12 cellular contexts compared by ENCODE assay signal in genomic region chr7:147432068-147432467, GRCh38.
DNase-seq lines count a peak whose midpoint lies in the region; ATAC-seq, FAIRE-seq and TF ChIP-seq lines count a peak whose summit lies in the region.
"Had no signal": no experiment of that assay in that cellular context is flagged by ENCODE, and none has a peak within 500 bp of the region (broad histone marks: within the 10 kb centered on the region; RNA-seq: fewer than 3 reads in every experiment).

No MANE protein-coding gene starts in this region.

- H3K4me3 ChIP-seq in AG04449 (ENCODE audit: low read depth, low read length), result no peak overlapping the region
- H3K4me3 ChIP-seq in HFF-Myc (replicated peaks; ENCODE audit: low read depth, low read length), result no peak overlapping the region
- H3K4me3 ChIP-seq in kidney epithelial cell (ENCODE audit: low read depth, low read length), result no peak overlapping the region
- H3K4me3 ChIP-seq: lung had no signal

- DNase-seq in AG04449 (ENCODE audit: low read depth, low spot score), result peak; percentile 28
- DNase-seq in HFF-Myc (ENCODE audit: extremely low read depth, low read depth), result no peak
- peak; percentile 30 for DNase-seq in WTC11 (ENCODE audit: low spot score)
- DNase-seq in kidney epithelial cell (ENCODE audit: low read depth), result no peak
- DNase-seq in urothelium cell line (ENCODE audit: low spot score), result no peak
- DNase-seq in RKO (ENCODE audit: low spot score), result no peak
- no peak for DNase-seq in stimulated activated CD4-positive, alpha-beta T cell treated with anti-CD3 and anti-CD28 coated beads, Interleukin-15, amount 100 ng/mL, for 24 hours
- no peak for DNase-seq in GM13976 (ENCODE audit: low spot score)
- DNase-seq: DMS153, T-helper 1 cell had no signal

- peak; percentile 72 for TF ChIP-seq CTCF in AG04449 (IDR thresholded peaks at IDR 0.05; ENCODE audit: insufficient read depth, low read length, missing control alignments)
- TF ChIP-seq CTCF in HFF-Myc (IDR thresholded peaks at IDR 0.05; ENCODE audit: low read depth, low read length, missing control alignments), result peak; percentile 6
- no peak for TF ChIP-seq CTCF in WTC11 (IDR thresholded peaks at IDR 0.05)
- TF ChIP-seq CTCF in kidney epithelial cell (IDR thresholded peaks at IDR 0.05; ENCODE audit: insufficient read depth, low read length, poor library complexity, severe bottlenecking), result peak; percentile 27
- no peak for TF ChIP-seq CTCF in GM13976 (IDR thresholded peaks at IDR 0.05; ENCODE audit: borderline replicate concordance, control extremely low read depth, extremely low read depth, insufficient read depth, missing control alignments)

- no peak overlapping the region for H3K4me3 Mint-ChIP-seq in WTC11
- H3K4me3 Mint-ChIP-seq: activated T-helper 17 cell treated with anti-CD3 and anti-CD28 coated beads, Interleukin-2, amount 50 U/mL, for 72 hours had no signal

- H3K36me3 ChIP-seq in kidney epithelial cell (ENCODE audit: control insufficient read depth, insufficient read depth, low read length), result no peaks in the 10 kb centered on the region

- CTCF ChIA-PET in AG04449 (lab: Yijun Ruan, JAX) (interaction anchor here (0.6 to 3.8 kb wide), 25 partner anchors 9 to 1583 kb away, joined by 3 to 19 read pairs (median 4); no protein-coding TSS in a partner anchor), WTC11 (lab: Charles Lee) (interaction anchor here (0.6 to 1.7 kb wide), 21 partner anchors 10 to 810 kb away, joined by 3 to 27 read pairs (median 4); no protein-coding TSS in a partner anchor)

- H3K36me3 Mint-ChIP-seq in WTC11, result 0 out of 2 replicates have a peak, but pooled peaks cover 1% of the 10 kb centered on the region

- H3K27me3 Mint-ChIP-seq in WTC11 (ENCODE audit: low read depth), result peaks cover 79% of the 10 kb centered on the region
- H3K27me3 Mint-ChIP-seq: activated T-helper 17 cell treated with anti-CD3 and anti-CD28 coated beads, Interleukin-2, amount 50 U/mL, for 72 hours had no signal

- H3K4me1 Mint-ChIP-seq in WTC11, result no peaks in the 10 kb centered on the region
- H3K4me1 Mint-ChIP-seq: activated T-helper 17 cell treated with anti-CD3 and anti-CD28 coated beads, Interleukin-2, amount 50 U/mL, for 72 hours had no signal

- H3K9me3 Mint-ChIP-seq in WTC11, result peaks cover 4% of the 10 kb centered on the region

- no peak overlapping the region for H3K27ac Mint-ChIP-seq in WTC11
- H3K27ac Mint-ChIP-seq: activated T-helper 17 cell treated with anti-CD3 and anti-CD28 coated beads, Interleukin-2, amount 50 U/mL, for 72 hours had no signal

- POLR2A ChIA-PET in AG04449 (lab: Yijun Ruan, JAX) (interaction anchor here (0.7 kb wide), 1 partner anchor 8 kb away, joined by 3 read pairs; no protein-coding TSS in a partner anchor), WTC11 (lab: Charles Lee) (no interaction called here)

- in situ Hi-C loops in GM13976 (cut with MboI; ENCODE audit: low sequenced_read_pairs, unreplicated experiment), result no loop called here

- no peak for FAIRE-seq in urothelium cell line (lab: Jason Lieb, UNC)

- H3K27me3 ChIP-seq in kidney epithelial cell (ENCODE audit: control insufficient read depth, insufficient read depth, low read length), result no peaks in the 10 kb centered on the region

- peak; percentile 87 for ATAC-seq in WTC11
- ATAC-seq: activated T-helper 17 cell treated with anti-CD3 and anti-CD28 coated beads, Interleukin-2, amount 50 U/mL, for 72 hours had no signal

TF ChIP-seq in WTC11, 78 proteins besides CTCF, POLR2A, EP300 and RAD21 (continues in another document):
- no peak for TF ChIP-seq ZNF425 (CRISPR knock-in tag; conservative IDR thresholded peaks at IDR 0.05)
- TF ChIP-seq ZNF138 (CRISPR knock-in tag; conservative IDR thresholded peaks at IDR 0.05), result no peak
- no peak for TF ChIP-seq NFYB (CRISPR knock-in tag; conservative IDR thresholded peaks at IDR 0.05; ENCODE audit: low read depth)
- TF ChIP-seq ZNF532 (CRISPR knock-in tag; IDR thresholded peaks at IDR 0.05; ENCODE audit: borderline replicate concordance), result no peak
- TF ChIP-seq HMGA2 (CRISPR knock-in tag; IDR thresholded peaks at IDR 0.05), result no peak
- TF ChIP-seq ARID4B (CRISPR knock-in tag; IDR thresholded peaks at IDR 0.05; ENCODE audit: borderline replicate concordance), result no peak
- TF ChIP-seq IRF2 (CRISPR knock-in tag; IDR thresholded peaks at IDR 0.05; ENCODE audit: borderline replicate concordance, low read depth), result no peak
- no peak for TF ChIP-seq GTF2I (CRISPR knock-in tag; conservative IDR thresholded peaks at IDR 0.05)
- no peak for TF ChIP-seq NFE2L1 (CRISPR knock-in tag; IDR thresholded peaks at IDR 0.05)
- no peak for TF ChIP-seq ESRRA (CRISPR knock-in tag; IDR thresholded peaks at IDR 0.05; ENCODE audit: borderline replicate concordance)
- TF ChIP-seq JUN (CRISPR knock-in tag; IDR thresholded peaks at IDR 0.05), result no peak
- no peak for TF ChIP-seq ATF1 (CRISPR knock-in tag; IDR thresholded peaks at IDR 0.05)
- TF ChIP-seq TP53 (CRISPR knock-in tag; IDR thresholded peaks at IDR 0.05), result no peak

Comparison
In these comparisons a context has a peak if more than half of its experiments do, and no peak if none do; other contexts are left out.
1. DNase-seq: peak in AG04449 (single experiment) and WTC11 (single experiment); none in HFF-Myc (single experiment), kidney epithelial cell (single experiment), urothelium cell line (single experiment), RKO (single experiment), stimulated activated CD4-positive, alpha-beta T cell treated with anti-CD3 and anti-CD28 coated beads, Interleukin-15, amount 100 ng/mL, for 24 hours (single experiment) and GM13976 (single experiment).
2. CTCF ChIP-seq: peak in AG04449 (single experiment), HFF-Myc (single experiment) and kidney epithelial cell (single experiment); none in WTC11 (single experiment) and GM13976 (single experiment).